13 cellular contexts compared by ENCODE assay signal in genomic region chr11:128298271-128298670, GRCh38.
DNase-seq lines count a peak whose midpoint lies in the region; ATAC-seq lines count a peak whose summit lies in the region.
"Had no signal": no experiment of that assay in that cellular context is flagged by ENCODE, and none has a peak within 500 bp of the region (broad histone marks: within the 10 kb centered on the region; RNA-seq: fewer than 3 reads in every experiment).

No MANE protein-coding gene starts in this region.

- H3K36me3 Mint-ChIP-seq in T-helper 1 cell treated with Interleukin-12 subunit alpha and Interleukin-12 subunit beta and Interleukin-4 antibody, amounts not matched to agents 30 μg/mL and 1 μg/mL, for 36 hours (ENCODE audit: low read depth) = peaks cover 23% of the 10 kb centered on the region
- peaks cover 23% of the 10 kb centered on the region for H3K36me3 Mint-ChIP-seq in effector memory CD8-positive, alpha-beta T cell (ENCODE audit: insufficient read depth)
- no peaks in the 10 kb centered on the region for H3K36me3 Mint-ChIP-seq in stimulated activated memory B cell treated with anti-CD40 and anti-IgM and Interleukin-4, amounts not matched to agents 10 μg/mL and 1 μg/mL and 100 μg/mL, for 72 hours

- H3K9me3 Mint-ChIP-seq in T-helper 1 cell treated with Interleukin-12 subunit alpha and Interleukin-12 subunit beta and Interleukin-4 antibody, amounts not matched to agents 30 μg/mL and 1 μg/mL, for 36 hours = peaks cover 8% of the 10 kb centered on the region
- no peaks in the 10 kb centered on the region for H3K9me3 Mint-ChIP-seq in effector memory CD8-positive, alpha-beta T cell
- no peaks in the 10 kb centered on the region for H3K9me3 Mint-ChIP-seq in stimulated activated memory B cell treated with anti-CD40 and anti-IgM and Interleukin-4, amounts not matched to agents 10 μg/mL and 1 μg/mL and 100 μg/mL, for 72 hours

- DNase-seq in T-helper 1 cell = no peak
- DNase-seq in NCI-H2081 treated with DMSO at 0.1 percent for 48 hours (lab: John Stamatoyannopoulos, UW) = peak; percentile 39
- no peak for DNase-seq in effector memory CD8-positive, alpha-beta T cell
- DNase-seq in NCI-H1105 (lab: John Stamatoyannopoulos, UW) = no peak
- no peak for DNase-seq in GDM1 (lab: John Stamatoyannopoulos, UW)
- no peak for DNase-seq in NK-92 (lab: John Stamatoyannopoulos, UW; ENCODE audit: unreplicated experiment)
- DNase-seq: ACHN, brain microvascular endothelial cell, midbrain, NCI-H1930 had no signal

- H3K4me3 Mint-ChIP-seq in T-helper 1 cell treated with Interleukin-12 subunit alpha and Interleukin-12 subunit beta and Interleukin-4 antibody, amounts not matched to agents 30 μg/mL and 1 μg/mL, for 36 hours = peak overlapping the region; percentile 52
- H3K4me3 Mint-ChIP-seq in effector memory CD8-positive, alpha-beta T cell = peak overlapping the region; percentile 50 to 56
- H3K4me3 Mint-ChIP-seq in stimulated activated memory B cell treated with anti-CD40 and anti-IgM and Interleukin-4, amounts not matched to agents 10 μg/mL and 1 μg/mL and 100 μg/mL, for 72 hours = no peak overlapping the region

- no peaks in the 10 kb centered on the region for H3K27me3 Mint-ChIP-seq in T-helper 1 cell treated with Interleukin-12 subunit alpha and Interleukin-12 subunit beta and Interleukin-4 antibody, amounts not matched to agents 30 μg/mL and 1 μg/mL, for 36 hours (ENCODE audit: low read depth)
- H3K27me3 Mint-ChIP-seq in effector memory CD8-positive, alpha-beta T cell = no peaks in the 10 kb centered on the region
- H3K27me3 Mint-ChIP-seq in stimulated activated memory B cell treated with anti-CD40 and anti-IgM and Interleukin-4, amounts not matched to agents 10 μg/mL and 1 μg/mL and 100 μg/mL, for 72 hours = no peaks in the 10 kb centered on the region

- ATAC-seq in effector memory CD8-positive, alpha-beta T cell (replicated peaks) = no peak
- no peak for ATAC-seq in stimulated activated memory B cell treated with anti-CD40 and anti-IgM and Interleukin-4, amounts not matched to agents 10 μg/mL and 1 μg/mL and 100 μg/mL, for 72 hours
- ATAC-seq: HCT116 had no signal

- H3K4me1 Mint-ChIP-seq in T-helper 1 cell treated with Interleukin-12 subunit alpha and Interleukin-12 subunit beta and Interleukin-4 antibody, amounts not matched to agents 30 μg/mL and 1 μg/mL, for 36 hours (ENCODE audit: low read depth) = peaks cover 76% of the 10 kb centered on the region
- peaks cover 64 to 74% of the 10 kb centered on the region in 2 donors for H3K4me1 Mint-ChIP-seq in effector memory CD8-positive, alpha-beta T cell (ENCODE audit: low read depth in 2 of 2)
- peaks cover 74% of the 10 kb centered on the region for H3K4me1 Mint-ChIP-seq in stimulated activated memory B cell treated with anti-CD40 and anti-IgM and Interleukin-4, amounts not matched to agents 10 μg/mL and 1 μg/mL and 100 μg/mL, for 72 hours

- H3K27ac Mint-ChIP-seq in T-helper 1 cell treated with Interleukin-12 subunit alpha and Interleukin-12 subunit beta and Interleukin-4 antibody, amounts not matched to agents 30 μg/mL and 1 μg/mL, for 36 hours = peak overlapping the region; percentile 88
- peak overlapping the region; percentile 94 to 97 for H3K27ac Mint-ChIP-seq in effector memory CD8-positive, alpha-beta T cell
- peak overlapping the region; percentile 82 for H3K27ac Mint-ChIP-seq in stimulated activated memory B cell treated with anti-CD40 and anti-IgM and Interleukin-4, amounts not matched to agents 10 μg/mL and 1 μg/mL and 100 μg/mL, for 72 hours
